In genomic region chr2:170504820-170505145, GRCh38 we compare ENCODE assay signal across 22 cellular contexts.
DNase-seq lines count a peak whose midpoint lies in the region; ATAC-seq and TF ChIP-seq lines count a peak whose summit lies in the region.
"Had no signal": no experiment of that assay in that cellular context is flagged by ENCODE, and none has a peak within 500 bp of the region (broad histone marks: within the 10 kb centered on the region; RNA-seq: fewer than 3 reads in every experiment).

No MANE protein-coding gene starts in this region.

- H3K27ac Mint-ChIP-seq in activated CD8-positive, alpha-beta memory T cell treated with anti-CD3 and anti-CD28 coated beads, Interleukin-2, amount 10 ng/mL, durations not matched to agents 7 days and 5 days = no peak overlapping the region
- H3K27ac Mint-ChIP-seq: activated naive CD8-positive, alpha-beta T cell treated with anti-CD3 and anti-CD28 coated beads, Interleukin-2, amount 10 ng/mL, durations not matched to agents 7 days and 5 days; activated T-cell treated with anti-CD3 and anti-CD28 coated beads, Interleukin-2, amount 50 U/mL, for 24 hours; CD4-positive, CD25-positive, alpha-beta regulatory T cell had no signal

- 67 to 80% methylated on average over 3 of the region's 3 CpGs for WGBS in heart right ventricle, 2 donors
- WGBS in right cardiac atrium = 78% methylated on average over 3 of the region's 3 CpGs
- 18% methylated on average over 2 of the region's 3 CpGs for WGBS in mesenchymal stem cell

- H3K27ac ChIP-seq in heart right ventricle (peak overlapping the region in 7 of 10 donors; percentile 17 to 65 (median 57)), right cardiac atrium (ENCODE audit: low read length) (no peak overlapping the region), colonic mucosa (no peak overlapping the region), mesenchymal stem cell (ENCODE audit: low read length, poor library complexity, severe bottlenecking) (no peak overlapping the region), uterus (peak overlapping the region; percentile 84 to 85)
- H3K27ac ChIP-seq: epithelial cell of prostate, KMS-11 had no signal

- H3K23ac ChIP-seq in mesenchymal stem cell (ENCODE audit: low read length in 2 of 2) = no peak overlapping the region

- peak overlapping the region; percentile 18 for H2BK15ac ChIP-seq in mesenchymal stem cell (ENCODE audit: low read depth, poor library complexity, severe bottlenecking)

- H3K4me1 ChIP-seq in heart right ventricle (peaks cover 0 to 53% (median 21%) of the 10 kb centered on the region in 9 donors), right cardiac atrium (ENCODE audit: control insufficient read depth, insufficient read depth, low read length) (peaks cover 3% of the 10 kb centered on the region), colonic mucosa (no peaks in the 10 kb centered on the region), mesenchymal stem cell (ENCODE audit: control insufficient read depth, insufficient read depth, low read depth, low read length) (peaks cover 1% of the 10 kb centered on the region), uterus (peaks cover 4 to 5% of the 10 kb centered on the region in 2 donors)

- H2BK120ac ChIP-seq in mesenchymal stem cell (ENCODE audit: low read depth, low read length) = no peak overlapping the region

- ATAC-seq in heart right ventricle (no peak), right cardiac atrium (no peak), GM18505 (IDR thresholded peaks at IDR 0.05; ENCODE audit: unreplicated experiment) (no peak)
- no peak for ATAC-seq in activated CD8-positive, alpha-beta memory T cell treated with anti-CD3 and anti-CD28 coated beads, Interleukin-2, amount 10 ng/mL, durations not matched to agents 7 days and 5 days
- ATAC-seq: stimulated activated naive CD8-positive, alpha-beta T cell treated with anti-CD3 and anti-CD28 coated beads, Interleukin-15, Interleukin-2, amounts not matched to agents 100 U/mL and 50 U/mL, for 24 hours had no signal

- peaks cover 22% of the 10 kb centered on the region for H3K27me3 Mint-ChIP-seq in activated CD8-positive, alpha-beta memory T cell treated with anti-CD3 and anti-CD28 coated beads, Interleukin-2, amount 10 ng/mL, durations not matched to agents 7 days and 5 days

- no peak overlapping the region for H2AK5ac ChIP-seq in mesenchymal stem cell (ENCODE audit: low read length, severe bottlenecking)

- intact Hi-C loops in heart right ventricle (cut with DNase I) = loop anchor here in 2 of 10 donors (10.0 kb wide), 1 partner anchor 210 kb away; the partner anchor contains the start of gene SP5 (in 2 of the 2)
- intact Hi-C loops in right cardiac atrium (cut with DNase I) = loop anchor here in 1 of 4 donors (10.0 kb wide), 1 partner anchor 210 kb away; the partner anchor contains the start of gene SP5
- intact Hi-C loops in colonic mucosa (cut with DNase I) = no loop called here
- intact Hi-C loops in uterus (cut with DNase I; ENCODE audit: low total_unique reads) = no loop called here

- H3K36me3 ChIP-seq in heart right ventricle (no peaks in the 10 kb centered on the region), colonic mucosa (no peaks in the 10 kb centered on the region), mesenchymal stem cell (ENCODE audit: control insufficient read depth in 1 of 2, insufficient read depth in 2 of 2, low read depth in 1 of 2, low read length in 2 of 2) (no peaks in the 10 kb centered on the region), uterus (no peaks in the 10 kb centered on the region)
- H3K36me3 ChIP-seq: thoracic aorta had no signal

- H2BK5ac ChIP-seq in mesenchymal stem cell (ENCODE audit: low read depth, low read length, poor library complexity, severe bottlenecking) = no peak overlapping the region

- no peaks in the 10 kb centered on the region for H3K36me3 Mint-ChIP-seq in activated CD8-positive, alpha-beta memory T cell treated with anti-CD3 and anti-CD28 coated beads, Interleukin-2, amount 10 ng/mL, durations not matched to agents 7 days and 5 days
- H3K36me3 Mint-ChIP-seq: activated naive CD8-positive, alpha-beta T cell treated with anti-CD3 and anti-CD28 coated beads, Interleukin-2, amount 10 ng/mL, durations not matched to agents 7 days and 5 days; CD4-positive, CD25-positive, alpha-beta regulatory T cell had no signal

- H3K79me1 ChIP-seq in mesenchymal stem cell (replicated peaks; ENCODE audit: low read length, poor library complexity, severe bottlenecking) = no peaks in the 10 kb centered on the region

- TF ChIP-seq POLR2A in uterus (IDR thresholded peaks at IDR 0.05) = no peak
- no peak for TF ChIP-seq POLR2A in GM18505 (IDR thresholded peaks at IDR 0.05; ENCODE audit: borderline replicate concordance, extremely low read depth, insufficient read depth, insufficient read length)

- H2AFZ ChIP-seq in mesenchymal stem cell (ENCODE audit: low read depth, low read length) = no peak overlapping the region

- TF ChIP-seq CTCF in heart right ventricle (IDR thresholded peaks at IDR 0.05) = no peak
- TF ChIP-seq CTCF in colonic mucosa (IDR thresholded peaks at IDR 0.05) = no peak
- no peak for TF ChIP-seq CTCF in uterus (IDR thresholded peaks at IDR 0.05)

- H3K4me3 ChIP-seq in heart right ventricle = no peak overlapping the region
- H3K4me3 ChIP-seq in right cardiac atrium (ENCODE audit: low read length) = no peak overlapping the region
- H3K4me3 ChIP-seq in colonic mucosa = no peak overlapping the region
- no peak overlapping the region for H3K4me3 ChIP-seq in mesenchymal stem cell (ENCODE audit: insufficient read depth in 1 of 2, low read depth in 1 of 2, low read length in 2 of 2)
- H3K4me3 ChIP-seq in uterus = no peak overlapping the region
- H3K4me3 ChIP-seq: thoracic aorta had no signal

- H3K9me3 Mint-ChIP-seq in activated CD8-positive, alpha-beta memory T cell treated with anti-CD3 and anti-CD28 coated beads, Interleukin-2, amount 10 ng/mL, durations not matched to agents 7 days and 5 days (ENCODE audit: low read depth) = no peaks in the 10 kb centered on the region
- H3K9me3 Mint-ChIP-seq: activated naive CD8-positive, alpha-beta T cell treated with anti-CD3 and anti-CD28 coated beads, Interleukin-2, amount 10 ng/mL, durations not matched to agents 7 days and 5 days; activated T-cell treated with anti-CD3 and anti-CD28 coated beads, Interleukin-2, amount 50 U/mL, for 24 hours; CD4-positive, CD25-positive, alpha-beta regulatory T cell had no signal

- H4K8ac ChIP-seq in mesenchymal stem cell (ENCODE audit: low read length) = no peak overlapping the region

- H3K27me3 ChIP-seq in heart right ventricle (peaks cover 0 to 14% (median 0%) of the 10 kb centered on the region in 7 donors), right cardiac atrium (ENCODE audit: control insufficient read depth, insufficient read depth) (no peaks in the 10 kb centered on the region), colonic mucosa (no peaks in the 10 kb centered on the region), mesenchymal stem cell (ENCODE audit: control insufficient read depth in 1 of 2, insufficient read depth in 1 of 2, low read length in 2 of 2) (no peaks in the 10 kb centered on the region), uterus (no peaks in the 10 kb centered on the region)

- no peak overlapping the region for H3K14ac ChIP-seq in mesenchymal stem cell (ENCODE audit: low read length in 2 of 2)

- no peak overlapping the region for H4K91ac ChIP-seq in mesenchymal stem cell (ENCODE audit: low read length)

- DNase-seq in heart right ventricle = no peak
- no peak for DNase-seq in right cardiac atrium
- DNase-seq in colonic mucosa = peak; percentile 8
- DNase-seq in mesenchymal stem cell = no peak
- no peak for DNase-seq in uterus
- DNase-seq in activated CD8-positive, alpha-beta memory T cell treated with anti-CD3 and anti-CD28 coated beads, Interleukin-2, amount 10 ng/mL, durations not matched to agents 7 days and 5 days = no peak
- DNase-seq in DMS53 treated with DMSO at 0.1 percent for 48 hours (lab: John Stamatoyannopoulos, UW; ENCODE audit: unreplicated experiment) = no peak
- DNase-seq: activated CD4-positive, alpha-beta T cell treated with anti-CD3 and anti-CD28 coated beads for 4 hours; activated gamma-delta T cell; activated naive CD8-positive, alpha-beta T cell treated with anti-CD3 and anti-CD28 coated beads, Interleukin-2, amount 10 ng/mL, durations not matched to agents 7 days and 5 days; activated T-cell treated with anti-CD3 and anti-CD28 coated beads, Interleukin-2, amount 50 U/mL, for 24 hours; CD4-positive, CD25-positive, alpha-beta regulatory T cell; mammary epithelial cell; MM.1S; NCI-H1436; SK-N-SH; stimulated activated naive CD8-positive, alpha-beta T cell treated with anti-CD3 and anti-CD28 coated beads, Interleukin-15, Interleukin-2, amounts not matched to agents 100 U/mL and 50 U/mL, for 24 hours; T-helper 2 cell had no signal

- H3K18ac ChIP-seq in mesenchymal stem cell (ENCODE audit: low read depth in 1 of 2, low read length in 2 of 2) = peak overlapping the region in 1 of 2 experiments; percentile 56

- peak overlapping the region in 1 of 2 experiments; percentile 24 for H2BK12ac ChIP-seq in mesenchymal stem cell (ENCODE audit: low read length in 2 of 2)

- no peak overlapping the region for H3K9ac ChIP-seq in colonic mucosa (ENCODE audit: low read depth in 2 of 2, low read length in 2 of 2)
- H3K9ac ChIP-seq in mesenchymal stem cell (ENCODE audit: low read length) = no peak overlapping the region
- H3K9ac ChIP-seq: KMS-11, SK-N-SH had no signal

- H3K4me1 Mint-ChIP-seq in activated CD8-positive, alpha-beta memory T cell treated with anti-CD3 and anti-CD28 coated beads, Interleukin-2, amount 10 ng/mL, durations not matched to agents 7 days and 5 days = peaks cover 57% of the 10 kb centered on the region

- no peak overlapping the region for H3K4me2 ChIP-seq in mesenchymal stem cell (ENCODE audit: low read length, poor library complexity, severe bottlenecking)
- H3K4me2 ChIP-seq: KMS-11, SK-N-SH had no signal

- H3K4ac ChIP-seq in mesenchymal stem cell (ENCODE audit: low read depth in 1 of 2, low read length in 2 of 2) = no peak overlapping the region

- CTCF ChIA-PET in activated CD8-positive, alpha-beta memory T cell treated with anti-CD3 and anti-CD28 coated beads, Interleukin-2, amount 10 ng/mL, durations not matched to agents 7 days and 5 days (lab: Charles Lee) = no interaction called here

- H3K9me3 ChIP-seq in heart right ventricle = no peaks in the 10 kb centered on the region
- H3K9me3 ChIP-seq in right cardiac atrium (ENCODE audit: control insufficient read depth, low read length) = no peaks in the 10 kb centered on the region
- H3K9me3 ChIP-seq in colonic mucosa = no peaks in the 10 kb centered on the region
- H3K9me3 ChIP-seq in mesenchymal stem cell (ENCODE audit: control insufficient read depth, low read length) = no peaks in the 10 kb centered on the region
- no peaks in the 10 kb centered on the region for H3K9me3 ChIP-seq in uterus
- H3K9me3 ChIP-seq: SK-N-SH, thoracic aorta had no signal

- no peak overlapping the region for H3K4me3 Mint-ChIP-seq in activated CD8-positive, alpha-beta memory T cell treated with anti-CD3 and anti-CD28 coated beads, Interleukin-2, amount 10 ng/mL, durations not matched to agents 7 days and 5 days
- H3K4me3 Mint-ChIP-seq: activated naive CD8-positive, alpha-beta T cell treated with anti-CD3 and anti-CD28 coated beads, Interleukin-2, amount 10 ng/mL, durations not matched to agents 7 days and 5 days; activated T-cell treated with anti-CD3 and anti-CD28 coated beads, Interleukin-2, amount 50 U/mL, for 24 hours; CD4-positive, CD25-positive, alpha-beta regulatory T cell had no signal

Comparison
In these comparisons a context has a peak if more than half of its experiments do, and no peak if none do; other contexts are left out.
1. H3K27ac ChIP-seq: peak in heart right ventricle (7 of 10) and uterus (2 of 2); none in right cardiac atrium (single experiment), colonic mucosa (single experiment) and mesenchymal stem cell (single experiment).